In the genomic region with DNA sequence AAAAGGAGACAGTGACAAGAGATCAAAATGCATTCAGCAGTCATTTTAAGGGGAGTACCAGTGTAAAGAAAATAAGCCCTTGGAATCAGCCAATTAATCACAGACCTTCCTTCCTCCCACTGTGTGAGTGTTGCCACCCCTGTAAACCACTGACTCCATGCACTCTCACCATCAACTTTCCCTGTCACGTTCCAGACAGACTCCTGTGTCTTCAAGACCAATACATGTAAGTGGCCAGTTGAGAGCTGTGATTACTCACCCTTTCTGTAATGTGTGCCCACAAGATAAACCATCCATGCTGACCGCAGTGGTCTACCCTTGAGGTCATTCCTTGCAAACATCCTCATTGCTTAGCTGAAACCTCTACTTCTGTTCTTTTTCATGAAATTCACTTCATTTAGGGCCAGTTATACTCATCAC, we compare ENCODE assay signal across 1 cellular context.
TF ChIP-seq lines count a peak whose summit lies in the region.

No MANE protein-coding gene starts in this region.

TF ChIP-seq in SK-N-SH treated with all-trans-retinoic acid at 6 μM for 48 hours, 23 proteins besides CTCF, POLR2A, EP300 and RAD21 (continued from another document):
- no peak for TF ChIP-seq OSR1 (CRISPR knock-in tag; IDR thresholded peaks at IDR 0.05)
